ENCODE assay signal across 1 cellular context in genomic region chr4:94207469-94208224, GRCh38.
TF ChIP-seq lines count a peak whose summit lies in the region.

Gene SMARCAD1, plus strand, starts transcription at chr4:94207865. Its CDS starts 530 bp downstream, at chr4:94208395.

TF ChIP-seq in K562, 482 proteins besides CTCF, POLR2A, EP300 and RAD21 (continued from another document and continues in another):
- no peak for TF ChIP-seq ZNF609 (CRISPR knock-in tag; IDR thresholded peaks at IDR 0.05; ENCODE audit: borderline replicate concordance)
- TF ChIP-seq CLOCK (CRISPR knock-in tag; IDR thresholded peaks at IDR 0.05; ENCODE audit: borderline replicate concordance), result no peak
- TF ChIP-seq NFYB (IDR thresholded peaks at IDR 0.05; ENCODE audit: extremely low read depth, insufficient read length), result no peak
- TF ChIP-seq FOXP4 (CRISPR knock-in tag; IDR thresholded peaks at IDR 0.05; ENCODE audit: borderline replicate concordance), result peak; percentile 75; the same call in 1 of the 2 replicates
- no peak for TF ChIP-seq MEIS2 (IDR thresholded peaks at IDR 0.05; ENCODE audit: partially characterized antibody)
- TF ChIP-seq CHD4 (IDR thresholded peaks at IDR 0.05; ENCODE audit: insufficient read depth, insufficient replicate concordance, low read depth, low read length, poor library complexity, severe bottlenecking), result no peak
- peak; percentile 89 for TF ChIP-seq ZBTB12 (CRISPR knock-in tag; IDR thresholded peaks at IDR 0.05)
- no peak for TF ChIP-seq FOXA1 (IDR thresholded peaks at IDR 0.05; ENCODE audit: borderline replicate concordance)
- TF ChIP-seq CBX2 (IDR thresholded peaks at IDR 0.05; ENCODE audit: insufficient read depth, low read length, poor library complexity, severe bottlenecking), result no peak
- TF ChIP-seq SIN3B (IDR thresholded peaks at IDR 0.05; ENCODE audit: low read depth), result peak; percentile 91
- peak; percentile 19; the same call in 1 of the 2 replicates for TF ChIP-seq ZBTB2 (IDR thresholded peaks at IDR 0.05)
- no peak for TF ChIP-seq HINFP (tag; conservative IDR thresholded peaks at IDR 0.05; ENCODE audit: low read depth)
- TF ChIP-seq PRDM10 (IDR thresholded peaks at IDR 0.05; ENCODE audit: partially characterized antibody), result peak; percentile 85
- no peak; the same call in none of the 2 replicates for TF ChIP-seq LCOR (CRISPR knock-in tag; IDR thresholded peaks at IDR 0.05)
- TF ChIP-seq ZNF699 (CRISPR knock-in tag; IDR thresholded peaks at IDR 0.05; ENCODE audit: insufficient replicate concordance), result no peak
- no peak for TF ChIP-seq ZNF280B (CRISPR knock-in tag; IDR thresholded peaks at IDR 0.05)
- no peak for TF ChIP-seq MCM2 (IDR thresholded peaks at IDR 0.05; ENCODE audit: low read depth)
- TF ChIP-seq NR4A1 (CRISPR knock-in tag; IDR thresholded peaks at IDR 0.05), result no peak
- 0 out of 2 replicates have a peak, but pooled peaks have one; percentile 34 for TF ChIP-seq NR4A1 (tag; IDR thresholded peaks at IDR 0.05)
- no peak for TF ChIP-seq ZFP30 (CRISPR knock-in tag; IDR thresholded peaks at IDR 0.05; ENCODE audit: borderline replicate concordance)
- TF ChIP-seq ARNT (IDR thresholded peaks at IDR 0.05), result peak in 1 of 2 experiments; percentile 43; a peak in 2 of 4 replicates
- no peak for TF ChIP-seq E2F5 (CRISPR knock-in tag; IDR thresholded peaks at IDR 0.05)
- TF ChIP-seq CREM (IDR thresholded peaks at IDR 0.05; ENCODE audit: low read depth), result peak; percentile 98
- peak; percentile 33 for TF ChIP-seq NCOA4 (IDR thresholded peaks at IDR 0.05; ENCODE audit: partially characterized antibody)
- TF ChIP-seq NEUROD1 (IDR thresholded peaks at IDR 0.05; ENCODE audit: borderline replicate concordance, low read depth, low read length, partially characterized antibody), result peak; percentile 14
- TF ChIP-seq ARID2 (IDR thresholded peaks at IDR 0.05), result no peak
- no peak for TF ChIP-seq CAMTA2 (CRISPR knock-in tag; conservative IDR thresholded peaks at IDR 0.05)
- no peak for TF ChIP-seq ZNF41 (CRISPR knock-in tag; conservative IDR thresholded peaks at IDR 0.05)
- no peak for TF ChIP-seq NR2F6 (CRISPR knock-in tag; IDR thresholded peaks at IDR 0.05)
- TF ChIP-seq C11orf30 (IDR thresholded peaks at IDR 0.05; ENCODE audit: low read depth), result peak; percentile 94
- TF ChIP-seq DACH1 (IDR thresholded peaks at IDR 0.05; ENCODE audit: partially characterized antibody), result peak; percentile 96
- peak; percentile 66 for TF ChIP-seq GMEB1 (CRISPR knock-in tag; IDR thresholded peaks at IDR 0.05)
- TF ChIP-seq NUFIP1 (IDR thresholded peaks at IDR 0.05; ENCODE audit: partially characterized antibody), result no peak
- TF ChIP-seq SAFB2 (IDR thresholded peaks at IDR 0.05; ENCODE audit: borderline replicate concordance, low read depth, low read length, severe bottlenecking), result no peak
